In genomic region chr17:50808413-50808812, GRCh38 we compare ENCODE assay signal across 41 cellular contexts. TPM values are rescaled to one million over a fixed set of nuclear protein-coding genes. Genes with fewer than 3 reads are reported as not detected.
"Had no signal": no experiment of that assay in that cellular context is flagged by ENCODE, and none has a peak within 500 bp of the region (broad histone marks: within the 10 kb centered on the region; RNA-seq: fewer than 3 reads in every experiment).

No MANE protein-coding gene starts in this region.

- ATAC-seq: activated CD4-positive, alpha-beta T cell treated with anti-CD3 and anti-CD28 coated beads for 36 hours; activated CD4-positive, CD25-positive, alpha-beta regulatory T cell treated with anti-CD3 and anti-CD28 coated beads, Interleukin-2, amount 50 U/mL, for 24 hours; activated CD8-positive, alpha-beta T cell treated with anti-CD3 and anti-CD28 coated beads for 36 hours; activated naive CD4-positive, alpha-beta T cell treated with anti-CD3 and anti-CD28 coated beads, Interleukin-2, amount 50 U/mL, for 72 hours; activated T-cell treated with anti-CD3 and anti-CD28 coated beads, Interleukin-2, amount 50 U/mL, for 4 hours; activated T-cell treated with anti-CD3 and anti-CD28 coated beads, Interleukin-2, amount 50 U/mL, for 72 hours; activated T-helper 17 cell treated with anti-CD3 and anti-CD28 coated beads, Interleukin-2, amount 50 U/mL, for 72 hours; body of pancreas had no signal

- H3K4me3 ChIP-seq: adrenal gland, body of pancreas, breast epithelium had no signal

- H3K36me3 ChIP-seq: adrenal gland, brain microvascular endothelial cell, breast epithelium had no signal

- H3K9me3 ChIP-seq: adrenal gland, body of pancreas, breast epithelium had no signal

- H3K4me1 ChIP-seq: adrenal gland, breast epithelium had no signal

- DNase-seq: activated B cell treated with CpG ODN at 0.5 μM for 24 hours; activated CD4-positive, alpha-beta memory T cell treated with anti-CD3 and anti-CD28 coated beads for 36 hours; activated CD4-positive, alpha-beta T cell treated with anti-CD3 and anti-CD28 coated beads for 1 hour; activated CD4-positive, alpha-beta T cell treated with anti-CD3 and anti-CD28 coated beads for 36 hours; activated CD4-positive, alpha-beta T cell treated with anti-CD3 and anti-CD28 coated beads for 48 hours; activated CD4-positive, alpha-beta T cell treated with anti-CD3 and anti-CD28 coated beads, Interleukin-2, amount 10 ng/mL, durations not matched to agents 7 days and 5 days; activated CD4-positive, alpha-beta T cell treated with anti-CD3 and anti-CD28 coated beads, Interleukin-2, amount 50 U/mL, for 4 hours; activated CD8-positive, alpha-beta memory T cell treated with anti-CD3 and anti-CD28 coated beads, Interleukin-2, amount 50 U/mL, for 4 hours; activated CD8-positive, alpha-beta T cell treated with anti-CD3 and anti-CD28 coated beads for 36 hours; activated effector memory CD4-positive, alpha-beta T cell treated with anti-CD3 and anti-CD28 coated beads, Interleukin-2, amount 50 U/mL, for 16 hours; activated gamma-delta T cell treated with Interleukin-2 at 50 U/mL for 16 hours; activated naive CD4-positive, alpha-beta T cell; activated naive CD4-positive, alpha-beta T cell treated with anti-CD3 and anti-CD28 coated beads for 36 hours; activated naive CD4-positive, alpha-beta T cell treated with anti-CD3 and anti-CD28 coated beads, Interleukin-2, amount 50 U/mL, for 16 hours; activated naive CD8-positive, alpha-beta T cell treated with anti-CD3 and anti-CD28 coated beads for 36 hours; activated T-cell treated with anti-CD3 and anti-CD28 coated beads for 4 hours; activated T-cell treated with anti-CD3 and anti-CD28 coated beads, Interleukin-2, amount 50 U/mL, for 1 hour; activated T-cell treated with anti-CD3 and anti-CD28 coated beads, Interleukin-2, amount 50 U/mL, for 4 hours; activated T-cell treated with anti-CD3 and anti-CD28 coated beads, Interleukin-2, amount 50 U/mL, for 72 hours; adrenal gland; amniotic stem cell; aorta; brain microvascular endothelial cell; central memory CD4-positive, alpha-beta T cell; T-helper 1 cell; T-helper 2 cell; T-helper 9 cell had no signal

- H3K4me1 Mint-ChIP-seq: activated B cell treated with CpG ODN at 0.5 μM for 24 hours; activated CD4-positive, alpha-beta T cell treated with anti-CD3 and anti-CD28 coated beads for 36 hours; activated CD4-positive, alpha-beta T cell treated with anti-CD3 and anti-CD28 coated beads, Interleukin-2, amount 10 ng/mL, durations not matched to agents 7 days and 5 days; activated naive CD8-positive, alpha-beta T cell treated with anti-CD3 and anti-CD28 coated beads for 36 hours; activated T-helper 17 cell treated with anti-CD3 and anti-CD28 coated beads, Interleukin-2, amount 50 U/mL, for 72 hours had no signal

- H3K27me3 ChIP-seq: adrenal gland, body of pancreas, brain microvascular endothelial cell, breast epithelium had no signal

- H3K27ac Mint-ChIP-seq: activated B cell treated with CpG ODN at 0.5 μM for 24 hours; activated CD4-positive, alpha-beta memory T cell treated with anti-CD3 and anti-CD28 coated beads for 36 hours; activated CD4-positive, alpha-beta T cell treated with anti-CD3 and anti-CD28 coated beads for 36 hours; activated CD4-positive, alpha-beta T cell treated with anti-CD3 and anti-CD28 coated beads, Interleukin-2, amount 10 ng/mL, durations not matched to agents 7 days and 5 days; activated CD8-positive, alpha-beta T cell treated with anti-CD3 and anti-CD28 coated beads for 36 hours; activated naive CD4-positive, alpha-beta T cell treated with anti-CD3 and anti-CD28 coated beads for 36 hours; activated naive CD4-positive, alpha-beta T cell treated with anti-CD3 and anti-CD28 coated beads, Interleukin-2, amount 50 U/mL, for 72 hours; activated naive CD8-positive, alpha-beta T cell treated with anti-CD3 and anti-CD28 coated beads for 36 hours; activated T-cell treated with anti-CD3 and anti-CD28 coated beads, Interleukin-2, amount 50 U/mL, for 72 hours; activated T-helper 1 cell treated with anti-CD3 and anti-CD28 coated beads, Interleukin-12 subunit alpha, Interleukin-12 subunit beta, Interleukin-2, Interleukin-4 antibody, amounts not matched to agents 30 ng/mL and 10 ng/mL and 1 ng/mL, durations not matched to agents 14 hours and 24 hours and 36 hours; activated T-helper 17 cell treated with anti-CD3 and anti-CD28 coated beads, Interleukin-2, amount 50 U/mL, for 72 hours; T-helper 1 cell treated with Interleukin-12 subunit alpha and Interleukin-12 subunit beta and Interleukin-4 antibody, amounts not matched to agents 30 μg/mL and 1 μg/mL, for 36 hours; T-helper 2 cell treated with Interferon-gamma antibody and Interleukin-4, amounts not matched to agents 5 μg/mL and 100 μg/mL, for 36 hours had no signal

- H3K27ac ChIP-seq: adrenal gland, body of pancreas, brain microvascular endothelial cell, breast epithelium, VCaP had no signal

- FAIRE-seq: astrocyte, TTC549 had no signal

- H3K36me3 Mint-ChIP-seq: activated CD4-positive, alpha-beta memory T cell treated with anti-CD3 and anti-CD28 coated beads for 36 hours; activated naive CD4-positive, alpha-beta T cell treated with anti-CD3 and anti-CD28 coated beads, Interleukin-2, amount 50 U/mL, for 72 hours; activated naive CD8-positive, alpha-beta T cell treated with anti-CD3 and anti-CD28 coated beads for 36 hours had no signal

- H3K9me3 Mint-ChIP-seq: activated B cell treated with CpG ODN at 0.5 μM for 24 hours; activated CD4-positive, alpha-beta memory T cell treated with anti-CD3 and anti-CD28 coated beads for 36 hours; activated CD4-positive, alpha-beta T cell treated with anti-CD3 and anti-CD28 coated beads, Interleukin-2, amount 10 ng/mL, durations not matched to agents 7 days and 5 days; activated CD8-positive, alpha-beta T cell treated with anti-CD3 and anti-CD28 coated beads for 36 hours; activated naive CD4-positive, alpha-beta T cell treated with anti-CD3 and anti-CD28 coated beads for 36 hours; activated naive CD4-positive, alpha-beta T cell treated with anti-CD3 and anti-CD28 coated beads, Interleukin-2, amount 50 U/mL, for 72 hours; activated naive CD8-positive, alpha-beta T cell treated with anti-CD3 and anti-CD28 coated beads for 36 hours; activated T-cell treated with anti-CD3 and anti-CD28 coated beads, Interleukin-2, amount 50 U/mL, for 4 hours; activated T-cell treated with anti-CD3 and anti-CD28 coated beads, Interleukin-2, amount 50 U/mL, for 72 hours; activated T-helper 1 cell treated with anti-CD3 and anti-CD28 coated beads, Interleukin-12 subunit alpha, Interleukin-12 subunit beta, Interleukin-2, Interleukin-4 antibody, amounts not matched to agents 30 ng/mL and 10 ng/mL and 1 ng/mL, durations not matched to agents 14 hours and 24 hours and 36 hours; activated T-helper 17 cell treated with anti-CD3 and anti-CD28 coated beads, Interleukin-2, amount 50 U/mL, for 72 hours; T-helper 1 cell treated with Interleukin-12 subunit alpha and Interleukin-12 subunit beta and Interleukin-4 antibody, amounts not matched to agents 30 μg/mL and 1 μg/mL, for 36 hours; T-helper 2 cell treated with Interferon-gamma antibody and Interleukin-4, amounts not matched to agents 5 μg/mL and 100 μg/mL, for 36 hours had no signal

- H3K27me3 Mint-ChIP-seq: activated CD4-positive, alpha-beta memory T cell treated with anti-CD3 and anti-CD28 coated beads for 36 hours; activated CD4-positive, alpha-beta T cell treated with anti-CD3 and anti-CD28 coated beads for 36 hours; activated CD4-positive, alpha-beta T cell treated with anti-CD3 and anti-CD28 coated beads, Interleukin-2, amount 10 ng/mL, durations not matched to agents 7 days and 5 days; activated CD8-positive, alpha-beta T cell treated with anti-CD3 and anti-CD28 coated beads for 36 hours; activated naive CD8-positive, alpha-beta T cell treated with anti-CD3 and anti-CD28 coated beads for 36 hours; activated T-helper 17 cell treated with anti-CD3 and anti-CD28 coated beads, Interleukin-2, amount 50 U/mL, for 72 hours had no signal

- H3K4me3 Mint-ChIP-seq: activated B cell treated with CpG ODN at 0.5 μM for 24 hours; activated CD4-positive, alpha-beta memory T cell treated with anti-CD3 and anti-CD28 coated beads for 36 hours; activated CD4-positive, alpha-beta T cell treated with anti-CD3 and anti-CD28 coated beads for 36 hours; activated CD4-positive, alpha-beta T cell treated with anti-CD3 and anti-CD28 coated beads, Interleukin-2, amount 10 ng/mL, durations not matched to agents 7 days and 5 days; activated CD8-positive, alpha-beta T cell treated with anti-CD3 and anti-CD28 coated beads for 36 hours; activated naive CD4-positive, alpha-beta T cell treated with anti-CD3 and anti-CD28 coated beads for 36 hours; activated naive CD8-positive, alpha-beta T cell treated with anti-CD3 and anti-CD28 coated beads for 36 hours; activated T-cell treated with anti-CD3 and anti-CD28 coated beads, Interleukin-2, amount 50 U/mL, for 4 hours; activated T-cell treated with anti-CD3 and anti-CD28 coated beads, Interleukin-2, amount 50 U/mL, for 72 hours; activated T-helper 1 cell treated with anti-CD3 and anti-CD28 coated beads, Interleukin-12 subunit alpha, Interleukin-12 subunit beta, Interleukin-2, Interleukin-4 antibody, amounts not matched to agents 30 ng/mL and 10 ng/mL and 1 ng/mL, durations not matched to agents 14 hours and 24 hours and 36 hours; activated T-helper 17 cell treated with anti-CD3 and anti-CD28 coated beads, Interleukin-2, amount 50 U/mL, for 72 hours; T-helper 1 cell treated with Interleukin-12 subunit alpha and Interleukin-12 subunit beta and Interleukin-4 antibody, amounts not matched to agents 30 μg/mL and 1 μg/mL, for 36 hours; T-helper 2 cell treated with Interferon-gamma antibody and Interleukin-4, amounts not matched to agents 5 μg/mL and 100 μg/mL, for 36 hours had no signal

RNA-seq across cellular contexts. Expression of gene WFIKKN2, which starts 27.0 kb away (rescaled TPM):
- total RNA-seq: activated B cell treated with CpG ODN at 0.5 μM for 24 hours; activated CD4-positive, alpha-beta memory T cell treated with anti-CD3 and anti-CD28 coated beads for 36 hours; activated CD4-positive, alpha-beta T cell treated with anti-CD3 and anti-CD28 coated beads for 36 hours; activated CD4-positive, alpha-beta T cell treated with anti-CD3 and anti-CD28 coated beads, Interleukin-2, amount 10 ng/mL, durations not matched to agents 7 days and 5 days; activated CD8-positive, alpha-beta memory T cell treated with anti-CD3 and anti-CD28 coated beads for 36 hours; activated CD8-positive, alpha-beta T cell treated with anti-CD3 and anti-CD28 coated beads for 36 hours; activated naive CD4-positive, alpha-beta T cell treated with anti-CD3 and anti-CD28 coated beads for 36 hours; activated naive CD4-positive, alpha-beta T cell treated with anti-CD3 and anti-CD28 coated beads, Interleukin-2, amount 50 U/mL, for 72 hours; activated naive CD8-positive, alpha-beta T cell treated with anti-CD3 and anti-CD28 coated beads for 36 hours; activated T-cell treated with anti-CD3 and anti-CD28 coated beads, Interleukin-2, amount 50 U/mL, for 4 hours; activated T-cell treated with anti-CD3 and anti-CD28 coated beads, Interleukin-2, amount 50 U/mL, for 72 hours; activated T-helper 1 cell treated with anti-CD3 and anti-CD28 coated beads, Interleukin-12 subunit alpha, Interleukin-12 subunit beta, Interleukin-2, Interleukin-4 antibody, amounts not matched to agents 30 ng/mL and 10 ng/mL and 1 ng/mL, durations not matched to agents 14 hours and 24 hours and 36 hours; activated T-helper 17 cell treated with anti-CD3 and anti-CD28 coated beads, Interleukin-2, amount 50 U/mL, for 72 hours; breast epithelium had no signal
- polyA plus RNA-seq: aorta had no signal

RNA-seq across cellular contexts. Expression of gene ANKRD40CL, which starts 41.1 kb away (rescaled TPM):
- total RNA-seq: activated CD4-positive, alpha-beta memory T cell treated with anti-CD3 and anti-CD28 coated beads for 36 hours; activated CD4-positive, alpha-beta T cell treated with anti-CD3 and anti-CD28 coated beads for 36 hours; activated CD4-positive, alpha-beta T cell treated with anti-CD3 and anti-CD28 coated beads, Interleukin-2, amount 10 ng/mL, durations not matched to agents 7 days and 5 days; activated CD8-positive, alpha-beta memory T cell treated with anti-CD3 and anti-CD28 coated beads for 36 hours; activated CD8-positive, alpha-beta T cell treated with anti-CD3 and anti-CD28 coated beads for 36 hours; activated naive CD4-positive, alpha-beta T cell treated with anti-CD3 and anti-CD28 coated beads for 36 hours; activated naive CD4-positive, alpha-beta T cell treated with anti-CD3 and anti-CD28 coated beads, Interleukin-2, amount 50 U/mL, for 72 hours; activated naive CD8-positive, alpha-beta T cell treated with anti-CD3 and anti-CD28 coated beads for 36 hours; activated T-cell treated with anti-CD3 and anti-CD28 coated beads, Interleukin-2, amount 50 U/mL, for 4 hours; activated T-cell treated with anti-CD3 and anti-CD28 coated beads, Interleukin-2, amount 50 U/mL, for 72 hours; activated T-helper 1 cell treated with anti-CD3 and anti-CD28 coated beads, Interleukin-12 subunit alpha, Interleukin-12 subunit beta, Interleukin-2, Interleukin-4 antibody, amounts not matched to agents 30 ng/mL and 10 ng/mL and 1 ng/mL, durations not matched to agents 14 hours and 24 hours and 36 hours; activated T-helper 17 cell treated with anti-CD3 and anti-CD28 coated beads, Interleukin-2, amount 50 U/mL, for 72 hours; adrenal gland; aorta; astrocyte; breast epithelium; cardiac septum; cerebellum had no signal
- polyA plus RNA-seq: adrenal gland had no signal
